8 cellular contexts compared by ENCODE assay signal in the genomic region with DNA sequence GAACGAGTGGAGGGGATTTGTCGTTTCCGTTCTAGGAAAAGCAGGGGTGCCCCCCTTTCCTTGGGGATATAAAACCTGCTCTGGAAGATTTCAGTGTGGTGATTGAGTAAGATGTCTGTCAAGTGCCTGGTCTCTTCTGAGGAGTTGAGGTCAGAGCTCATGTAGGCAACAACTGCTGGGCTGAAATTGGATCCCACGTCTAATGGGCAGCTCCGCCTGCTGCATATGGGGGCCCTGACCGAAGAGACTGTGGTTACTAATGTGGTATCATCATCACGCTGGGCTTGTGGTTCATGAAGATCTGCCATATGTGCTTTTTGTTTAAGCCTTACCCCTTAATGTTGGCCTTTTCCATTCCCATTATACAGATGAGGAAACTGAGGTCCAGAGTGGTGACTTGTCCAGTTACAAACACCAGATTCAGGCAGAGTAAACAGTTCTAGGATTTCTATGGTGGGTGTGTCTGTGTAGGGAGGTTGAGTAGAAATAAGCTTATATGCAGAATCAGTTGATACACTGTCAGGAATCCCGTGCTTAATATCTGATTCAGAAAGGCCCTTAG. TPM values are rescaled to one million over a fixed set of nuclear protein-coding genes. Genes with fewer than 3 reads are reported as not detected.
DNase-seq lines count a peak whose midpoint lies in the region; ATAC-seq, FAIRE-seq and TF ChIP-seq lines count a peak whose summit lies in the region.

No MANE protein-coding gene starts in this region.

- POLR2A ChIA-PET in RWPE1 (lab: Yijun Ruan, JAX; ENCODE audit: low non-redundant PET): no interaction called here

- H3K9me3 Mint-ChIP-seq in CD14-positive monocyte (peaks cover 0 to 8% (median 3%) of the 10 kb centered on the region in 7 donors), GM23338 (peaks cover 4% of the 10 kb centered on the region; the same call in 2 of the 3 replicates)

- H3K27ac Mint-ChIP-seq in CD14-positive monocyte (peak overlapping the region; percentile 96 to 99 (median 97)), GM23338 (peak overlapping the region; percentile 97)

- CTCF ChIA-PET in RWPE1 (lab: Yijun Ruan, JAX): interaction anchor here (0.7 to 0.8 kb wide), 3 partner anchors 14 to 87 kb away, joined by 3 to 5 read pairs (median 3); no protein-coding TSS in a partner anchor

- H3K27me3 Mint-ChIP-seq in CD14-positive monocyte (ENCODE audit: low read depth in 3 of 3) (peaks cover 0 to 2% (median 0%) of the 10 kb centered on the region in 3 donors), GM23338 (ENCODE audit: insufficient read depth, low read depth, poor library complexity) (peaks cover 15% of the 10 kb centered on the region)

- no peak for DNase-seq in CD14-positive monocyte (ENCODE audit: low spot score)
- peak; percentile 64 for DNase-seq in GM23338 (ENCODE audit: low spot score)
- DNase-seq in RWPE1 (ENCODE audit: low spot score): no peak
- DNase-seq in esophagus muscularis mucosa (ENCODE audit: extremely low spot score): no peak
- no peak for DNase-seq in AG08396 (ENCODE audit: low spot score)
- no peak for DNase-seq in GM12891 (ENCODE audit: insufficient read length, low spot score)
- DNase-seq in stimulated activated CD4-positive, alpha-beta T cell treated with anti-CD3 and anti-CD28 coated beads, Interleukin-2, amount 100 ng/mL, for 48 hours: no peak

- TF ChIP-seq POLR2A in esophagus muscularis mucosa (IDR thresholded peaks at IDR 0.05; ENCODE audit: low read depth) (no peak), GM12891 (IDR thresholded peaks at IDR 0.05; ENCODE audit: low read depth, low read length) (no peak; the same call in 1 of the 2 replicates)

- intact Hi-C loops in CD14-positive monocyte (cut with micrococcal nuclease) (loop anchor here (2.0 to 10.0 kb wide), 5 partner anchors 22 to 458 kb away; a partner anchor contains a TSS), esophagus muscularis mucosa (cut with DNase I) (no loop called here)

- H3K4me1 ChIP-seq in GM23338 (ENCODE audit: insufficient read depth) (peaks cover 19% of the 10 kb centered on the region), esophagus muscularis mucosa (peaks cover 42 to 59% (median 53%) of the 10 kb centered on the region in 4 donors), neutrophil (ENCODE audit: control insufficient read depth in 1 of 2, insufficient read depth in 1 of 2, low read depth in 1 of 2, low read length in 1 of 2) (peaks cover 19 to 21% of the 10 kb centered on the region in 2 experiments)

- no peaks in the 10 kb centered on the region; the same call in 1 of the 2 replicates for H3K9me2 ChIP-seq in GM23338 (ENCODE audit: insufficient read depth)

- WGBS in esophagus muscularis mucosa: 6% methylated on average over 8 of the region's 8 CpGs

- no peaks in the 10 kb centered on the region for H3K9me3 ChIP-seq in esophagus muscularis mucosa
- no peaks in the 10 kb centered on the region for H3K9me3 ChIP-seq in neutrophil

- peaks cover 36% of the 10 kb centered on the region for H3K4me1 Mint-ChIP-seq in CD14-positive monocyte
- H3K4me1 Mint-ChIP-seq in GM23338: peaks cover 18% of the 10 kb centered on the region

- ATAC-seq in GM23338: peak; percentile 34

- H3K27me3 ChIP-seq in GM23338 (ENCODE audit: insufficient read depth): no peaks in the 10 kb centered on the region
- no peaks in the 10 kb centered on the region for H3K27me3 ChIP-seq in esophagus muscularis mucosa
- H3K27me3 ChIP-seq in neutrophil: no peaks in the 10 kb centered on the region

- peaks cover 34% of the 10 kb centered on the region for H3F3A ChIP-seq in GM23338 (replicated peaks; ENCODE audit: low read depth)

- H2AFZ ChIP-seq in GM23338: no peak overlapping the region

- no peak for FAIRE-seq in GM12891 (lab: Jason Lieb, UNC)

- H3K27ac ChIP-seq in GM23338 (ENCODE audit: low read depth) (peak overlapping the region; percentile 86), RWPE1 (peak overlapping the region; percentile 86), esophagus muscularis mucosa (replicated peaks in 1 of 4) (peak overlapping the region; percentile 84 to 96 (median 92)), neutrophil (peak overlapping the region; percentile 86)

- H3K4me2 ChIP-seq in GM23338: peak overlapping the region; percentile 76

- peaks cover 23% of the 10 kb centered on the region for H4K20me1 ChIP-seq in GM23338 (replicated peaks; ENCODE audit: insufficient read depth)

- TF ChIP-seq CTCF in CD14-positive monocyte (IDR thresholded peaks at IDR 0.05) (no peak), GM23338 (conservative IDR thresholded peaks at IDR 0.05; ENCODE audit: low read depth in 2 of 2) (no peak), RWPE1 (conservative IDR thresholded peaks at IDR 0.05; ENCODE audit: low read depth) (no peak), esophagus muscularis mucosa (IDR thresholded peaks at IDR 0.05) (no peak), neutrophil (IDR thresholded peaks at IDR 0.05) (no peak)

- no peak for TF ChIP-seq EP300 in esophagus muscularis mucosa (IDR thresholded peaks at IDR 0.05)

- H3K4me3 ChIP-seq in GM23338 (peak overlapping the region; percentile 72), esophagus muscularis mucosa (peak overlapping the region; percentile 61 to 84 (median 76)), neutrophil (ENCODE audit: low read depth in 1 of 2, low read length in 1 of 2) (peak overlapping the region; percentile 74 to 77)

- H3K36me3 Mint-ChIP-seq in CD14-positive monocyte (peaks cover 20 to 29% of the 10 kb centered on the region in 2 donors), GM23338 (ENCODE audit: low read depth) (peaks cover 41% of the 10 kb centered on the region)

- H3K36me3 ChIP-seq in GM23338 (ENCODE audit: insufficient read depth) (peaks cover 15% of the 10 kb centered on the region), esophagus muscularis mucosa (peaks cover 3 to 20% (median 13%) of the 10 kb centered on the region in 4 donors), neutrophil (peaks cover 11% of the 10 kb centered on the region)

- H3K79me2 ChIP-seq in GM23338 (replicated peaks; ENCODE audit: insufficient read depth): peaks cover 52% of the 10 kb centered on the region

- peak overlapping the region; percentile 97 to 99 for H3K4me3 Mint-ChIP-seq in CD14-positive monocyte
- H3K4me3 Mint-ChIP-seq in GM23338: peak overlapping the region; percentile 97

TF ChIP-seq in GM23338, 12 proteins besides CTCF, POLR2A, EP300 and RAD21:
- TF ChIP-seq ZNF331 (CRISPR knock-in tag; IDR thresholded peaks at IDR 0.05; ENCODE audit: low read depth): no peak
TF ChIP-seq in GM23338: peak in this region for 0.

TF ChIP-seq in GM12891, 5 proteins besides CTCF, POLR2A, EP300 and RAD21:
- TF ChIP-seq PAX5 (IDR thresholded peaks at IDR 0.05; ENCODE audit: insufficient read depth, low read length, severe bottlenecking) (no peak), POLR2AphosphoS5 (IDR thresholded peaks at IDR 0.05; ENCODE audit: low read depth, low read length) (no peak), POU2F2 (IDR thresholded peaks at IDR 0.05; ENCODE audit: low read depth, low read length) (no peak), SPI1 (IDR thresholded peaks at IDR 0.05; ENCODE audit: low read depth, low read length) (no peak)
TF ChIP-seq in GM12891: peak in this region for 0.

RNA-seq across cellular contexts. Expression of a gene that starts 0.6 kb away (rescaled TPM):
- polyA plus RNA-seq in CD14-positive monocyte: 10 to 100 TPM; 20.5 to 26.0 TPM
- total RNA-seq in GM23338 (2014; rRNA removed; shearing (Covaris generic)): 61.3 and 67.8 TPM in 2 replicates
- 82.3 and 105 TPM in 2 replicates for polyA plus RNA-seq in GM23338 (2016; fragmentation: Nextera tagmentation; extraction: Ambion mirVana)
- 10 to 100 TPM; 39.7 to 55.8 (median 42.4) TPM for total RNA-seq in esophagus muscularis mucosa
- 27.3 TPM for polyA plus RNA-seq in GM12891 (2012; ENCODE audit: low read depth, missing spikeins)

RNA-seq across cellular contexts. Expression of a gene that starts 7.8 kb away (rescaled TPM):
- polyA plus RNA-seq in CD14-positive monocyte (10 to 100 TPM; 26.1 to 32.3 TPM), GM23338 (2016; fragmentation: Nextera tagmentation; extraction: Ambion mirVana) (28.3 and 29.3 TPM in 2 replicates)
- 39.5 and 49.0 TPM in 2 replicates for total RNA-seq in GM23338 (2014; rRNA removed; shearing (Covaris generic))
- 10 to 100 TPM; 38.3 to 76.9 (median 52.9) TPM for total RNA-seq in esophagus muscularis mucosa
- polyA plus RNA-seq in GM12891 (2012; ENCODE audit: low read depth, missing spikeins): 13.2 TPM

RNA-seq across cellular contexts. Expression of a gene that starts 23.3 kb away (rescaled TPM):
- 10 to 100 TPM; 53.3 to 55.7 TPM for polyA plus RNA-seq in CD14-positive monocyte
- total RNA-seq in GM23338 (2014; rRNA removed; shearing (Covaris generic)): 144 and 167 TPM in 2 replicates
- polyA plus RNA-seq in GM23338 (2016; fragmentation: Nextera tagmentation; extraction: Ambion mirVana): 53.9 and 65.5 TPM in 2 replicates
- total RNA-seq in esophagus muscularis mucosa: 10 to 100 TPM; 38.2 to 42.4 (median 40.6) TPM
- polyA plus RNA-seq in GM12891 (2012; ENCODE audit: low read depth, missing spikeins): 58.8 TPM

RNA-seq across cellular contexts. Expression of a gene that starts 33.5 kb away (rescaled TPM):
- polyA plus RNA-seq in CD14-positive monocyte: not detected
- total RNA-seq in GM23338 (2014; rRNA removed; shearing (Covaris generic)): 8.6 and 11.5 TPM in 2 replicates
- polyA plus RNA-seq in GM23338 (2016; fragmentation: Nextera tagmentation; extraction: Ambion mirVana): 3.6 and 6.0 TPM in 2 replicates
- 1 to 10 TPM in 1 of 4 donors, under 1 TPM in 2, not detected in 1; 0.29 to 1.3 (median 0.33) TPM for total RNA-seq in esophagus muscularis mucosa
- 0.05 TPM for polyA plus RNA-seq in GM12891 (2012; ENCODE audit: low read depth, missing spikeins)
